Comparison of ENCODE assay signal across 15 cellular contexts in genomic region chr2:149606251-149606811, GRCh38.
"Had no signal": no experiment of that assay in that cellular context is flagged by ENCODE, and none has a peak within 500 bp of the region (broad histone marks: within the 10 kb centered on the region; RNA-seq: fewer than 3 reads in every experiment).

No MANE protein-coding gene starts in this region.

- H3K27me3 ChIP-seq: transverse colon had no signal

- H3K36me3 ChIP-seq: transverse colon had no signal

- H3K4me1 ChIP-seq: transverse colon had no signal

- ATAC-seq: activated CD4-positive, CD25-positive, alpha-beta regulatory T cell treated with anti-CD3 and anti-CD28 coated beads, Interleukin-2, amount 50 U/mL, for 24 hours; activated naive CD4-positive, alpha-beta T cell treated with anti-CD3 and anti-CD28 coated beads, Interleukin-2, amount 50 U/mL, for 72 hours; activated T-cell treated with anti-CD3 and anti-CD28 coated beads, Interleukin-2, amount 50 U/mL, for 4 hours; left lobe of liver; natural killer cell treated with Interleukin-12 subunit alpha and Interleukin-12 subunit beta and Interleukin-15 and Interleukin-18, amount 100 ng/mL, for 72 hours; right cardiac atrium had no signal

- H3K4me3 ChIP-seq: transverse colon had no signal

- DNase-seq: activated CD4-positive, alpha-beta T cell treated with anti-CD3 and anti-CD28 coated beads, Interleukin-2, amount 50 U/mL, for 48 hours; activated effector memory CD4-positive, alpha-beta T cell treated with anti-CD3 and anti-CD28 coated beads, Interleukin-2, amount 50 U/mL, for 16 hours; activated T-cell treated with anti-CD3 and anti-CD28 coated beads, Interleukin-2, amount 50 U/mL, for 4 hours; amygdala; hypothalamus; nucleus accumbens; right cardiac atrium; stimulated activated CD4-positive, alpha-beta T cell treated with anti-CD3 and anti-CD28 coated beads, Interleukin-1b, Interleukin-23, amount 100 ng/mL, for 48 hours; stimulated activated naive CD4-positive, alpha-beta T cell; substantia nigra; transverse colon had no signal

- H3K27ac ChIP-seq: transverse colon had no signal
